2 cellular contexts compared by ENCODE assay signal in the genomic region with DNA sequence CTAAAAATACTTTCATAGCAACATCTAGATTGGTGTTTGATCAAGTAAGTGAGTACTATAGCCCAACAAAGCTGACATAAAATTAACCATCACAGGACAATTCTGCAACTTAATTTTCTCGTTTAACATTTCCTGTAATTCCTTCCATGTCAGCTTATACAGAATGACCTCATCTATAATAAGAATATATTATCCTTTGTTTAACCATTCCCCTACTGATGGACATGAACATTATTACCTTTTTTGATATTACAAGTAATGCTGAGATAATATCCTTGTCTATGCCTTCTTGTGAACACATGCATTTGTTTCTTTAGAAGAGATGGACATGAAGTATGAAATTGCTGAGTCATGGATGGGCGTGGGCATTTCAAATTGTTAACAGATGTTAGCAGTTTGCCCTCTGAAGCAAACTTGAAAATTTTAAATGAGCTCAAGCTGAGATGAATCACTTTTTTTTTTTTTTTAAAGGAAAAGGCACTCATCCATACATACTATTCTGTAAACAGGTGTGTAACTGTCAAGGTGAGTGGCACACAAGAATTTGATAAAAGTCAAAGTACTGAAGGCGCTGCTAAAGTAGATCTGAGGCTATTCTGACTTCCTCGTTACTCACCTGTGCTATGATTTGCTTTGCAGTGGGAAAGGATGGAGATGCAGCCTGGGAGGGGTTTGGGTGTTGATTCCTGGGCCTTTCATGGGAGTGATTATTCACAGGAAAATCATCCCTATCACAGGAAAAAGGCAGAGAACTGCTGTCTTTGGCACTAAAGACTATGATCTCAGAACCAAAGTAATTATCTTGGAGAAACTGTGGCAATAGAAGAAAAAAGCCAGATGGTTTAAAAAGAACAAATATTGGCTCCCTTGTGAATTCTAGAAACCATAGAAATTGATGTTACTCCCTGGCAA.
TF ChIP-seq lines count a peak whose summit lies in the region.

No MANE protein-coding gene starts in this region.

TF ChIP-seq in HepG2, 621 proteins besides CTCF, POLR2A, EP300 and RAD21 (continued from another document):
- no peak for TF ChIP-seq PHF8 (CRISPR knock-in tag; IDR thresholded peaks at IDR 0.05)

TF ChIP-seq in SK-N-SH treated with all-trans-retinoic acid at 6 μM for 48 hours, 23 proteins besides CTCF, POLR2A, EP300 and RAD21 (continued from another document):
- no peak for TF ChIP-seq CREB5 (CRISPR knock-in tag; IDR thresholded peaks at IDR 0.05; ENCODE audit: low read depth)
TF ChIP-seq in SK-N-SH treated with all-trans-retinoic acid at 6 μM for 48 hours: peak in this region for 1.
